12 cellular contexts compared by ENCODE assay signal in the genomic region with DNA sequence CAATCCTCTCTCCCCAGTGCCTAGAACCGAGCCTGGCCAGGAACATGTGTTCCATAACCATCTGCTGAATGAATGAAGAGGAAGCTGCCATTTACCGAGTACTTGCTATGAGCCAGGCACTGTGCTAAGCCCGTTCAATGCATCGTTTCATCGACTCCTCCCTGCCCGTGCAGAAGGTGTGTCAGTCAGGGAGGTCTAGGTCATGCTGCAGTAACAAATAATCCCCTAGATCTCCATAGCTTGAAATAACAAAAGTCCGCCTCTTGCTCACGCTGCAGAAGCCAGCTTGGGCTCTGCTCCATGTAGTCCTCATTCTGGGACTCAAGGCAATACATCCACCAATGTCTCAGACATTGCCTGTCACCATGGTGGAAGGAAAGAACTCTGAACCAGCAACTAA.
"Had no signal": no experiment of that assay in that cellular context is flagged by ENCODE, and none has a peak within 500 bp of the region (broad histone marks: within the 10 kb centered on the region; RNA-seq: fewer than 3 reads in every experiment).

No MANE protein-coding gene starts in this region.

- H3K4me3 ChIP-seq: adrenal gland, lower lobe of right lung, prostate gland had no signal

- ATAC-seq: foreskin keratinocyte, lower lobe of right lung had no signal

- H3K27me3 ChIP-seq: adrenal gland had no signal

- H3K4me3 Mint-ChIP-seq: activated CD4-positive, alpha-beta memory T cell treated with anti-CD3 and anti-CD28 coated beads, Interleukin-2, amount 10 ng/mL, durations not matched to agents 7 days and 5 days; central memory CD8-positive, alpha-beta T cell; mesothelial cell of epicardium had no signal

- H3K9me3 Mint-ChIP-seq: central memory CD8-positive, alpha-beta T cell had no signal

- H3K36me3 Mint-ChIP-seq: mesothelial cell of epicardium had no signal

- H3K36me3 ChIP-seq: adrenal gland, lower lobe of right lung, prostate gland, WERI-Rb-1 had no signal

- H3K27ac ChIP-seq: adrenal gland, foreskin keratinocyte, lower lobe of right lung, prostate gland, WERI-Rb-1 had no signal

- H3K27ac Mint-ChIP-seq: activated CD4-positive, alpha-beta memory T cell treated with anti-CD3 and anti-CD28 coated beads, Interleukin-2, amount 10 ng/mL, durations not matched to agents 7 days and 5 days; mesothelial cell of epicardium had no signal

- H3K9me3 ChIP-seq: prostate gland had no signal

- H3K4me1 ChIP-seq: foreskin keratinocyte, prostate gland had no signal

- DNase-seq: activated CD4-positive, alpha-beta memory T cell treated with anti-CD3 and anti-CD28 coated beads, Interleukin-2, amount 10 ng/mL, durations not matched to agents 7 days and 5 days; activated CD8-positive, alpha-beta memory T cell treated with anti-CD3 and anti-CD28 coated beads, Interleukin-2, amount 50 U/mL, for 4 hours; activated naive CD4-positive, alpha-beta T cell; adrenal gland; cortex of kidney; effector memory CD4-positive, alpha-beta T cell; lower lobe of right lung; WERI-Rb-1 had no signal
